8 cellular contexts compared by ENCODE assay signal in the genomic region with DNA sequence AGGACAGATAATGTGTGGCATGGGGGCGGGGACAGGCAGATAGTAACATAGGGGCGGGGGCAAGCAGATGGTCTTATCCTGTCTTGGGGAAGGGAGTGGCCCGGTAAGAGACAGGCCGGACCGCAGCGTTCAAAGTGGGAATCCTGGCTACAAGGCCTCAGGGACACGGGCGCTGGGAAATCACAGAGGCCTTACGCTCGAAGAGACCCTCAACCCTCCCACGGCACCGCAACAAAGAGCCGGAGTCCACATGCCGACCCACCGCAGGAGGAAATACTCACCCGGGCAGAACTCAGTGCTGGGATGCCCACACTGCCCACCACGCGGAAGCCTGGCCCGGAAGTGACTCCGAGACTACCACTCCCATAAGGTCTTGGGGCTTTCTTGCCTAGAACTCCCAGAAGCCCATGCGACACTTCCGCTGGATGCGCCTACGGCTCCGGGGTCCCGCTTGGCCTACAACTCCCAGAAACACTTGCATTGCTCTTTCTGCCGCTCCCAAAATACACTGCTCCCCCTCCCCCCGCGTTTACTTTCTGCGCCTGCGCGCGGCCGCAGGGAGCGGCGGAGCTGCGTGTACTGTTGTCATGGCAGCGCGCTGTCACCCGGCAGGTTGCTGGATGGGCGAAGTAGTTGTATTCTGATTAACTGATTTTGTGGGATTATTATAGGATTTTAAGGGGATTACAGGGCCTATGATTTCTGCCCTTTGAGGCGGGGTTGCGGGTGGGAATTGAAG. TPM values are rescaled to one million over a fixed set of nuclear protein-coding genes. Genes with fewer than 3 reads are reported as not detected.
DNase-seq lines count a peak whose midpoint lies in the region; ATAC-seq and TF ChIP-seq lines count a peak whose summit lies in the region.

Gene CTU1 (minus strand): TSS at position 344 of the 739 bp plus-strand sequence. CDS start 3,840 bp downstream, outside the sequence.

- peaks cover 6% of the 10 kb centered on the region for H3K36me3 ChIP-seq in adipocyte (ENCODE audit: control insufficient read depth, insufficient read depth, low read length, severe bottlenecking)
- H3K36me3 ChIP-seq in cardiac muscle cell, result no peaks in the 10 kb centered on the region
- no peaks in the 10 kb centered on the region for H3K36me3 ChIP-seq in parathyroid adenoma (ENCODE audit: control insufficient read depth, insufficient read depth, low read length)
- H3K36me3 ChIP-seq in transverse colon, result peaks cover 0 to 3% (median 0%) of the 10 kb centered on the region in 4 donors

- TF ChIP-seq POLR2A in transverse colon (IDR thresholded peaks at IDR 0.05), result peak; percentile 53

- H2AFZ ChIP-seq in parathyroid adenoma, result peak within 1 kb of the TSS; percentile 91

- ATAC-seq in HG02759 (IDR thresholded peaks at IDR 0.05; ENCODE audit: unreplicated experiment), result peak; percentile 96

- no peak for TF ChIP-seq CTCF in GM12864 (IDR thresholded peaks at IDR 0.05; ENCODE audit: low read depth, low read length, missing control alignments)
- TF ChIP-seq CTCF in cardiac muscle cell (IDR thresholded peaks at IDR 0.05; ENCODE audit: low read depth, low read length), result no peak
- no peak for TF ChIP-seq CTCF in parathyroid adenoma (IDR thresholded peaks at IDR 0.05)
- peak in 2 of 5 experiments; percentile 45 to 55 for TF ChIP-seq CTCF in transverse colon (IDR thresholded peaks at IDR 0.05)

- intact Hi-C loops in transverse colon (cut with DNase I; ENCODE audit: low total_unique reads), result loop anchor here (10.0 kb wide), 1 partner anchor 487 kb away; no protein-coding TSS in a partner anchor

- peak within 1 kb of the TSS; percentile 32 for H3K27ac ChIP-seq in cardiac muscle cell
- H3K27ac ChIP-seq in parathyroid adenoma, result peak within 1 kb of the TSS; percentile 78
- H3K27ac ChIP-seq in transverse colon, result peak within 1 kb of the TSS; percentile 56 to 81 (median 73)

- H3K9me3 ChIP-seq in adipocyte (ENCODE audit: control insufficient read depth, low read length) (no peaks in the 10 kb centered on the region), cardiac muscle cell (ENCODE audit: low read depth) (no peaks in the 10 kb centered on the region), parathyroid adenoma (ENCODE audit: control insufficient read depth, low read length) (no peaks in the 10 kb centered on the region), transverse colon (no peaks in the 10 kb centered on the region)

- DNase-seq in GM12864 (ENCODE audit: low read depth), result peak; percentile 99
- DNase-seq in NCI-H1417 (lab: John Stamatoyannopoulos, UW), result peak; percentile 95 to 99 (median 99)
- DNase-seq in SW 1271 (lab: John Stamatoyannopoulos, UW), result peak; percentile 87 to 96
- DNase-seq in adipocyte (ENCODE audit: low read depth), result peak; percentile 100
- peak; percentile 98 to 99 for DNase-seq in cardiac muscle cell (ENCODE audit: low read depth in 1 of 2, low spot score in 1 of 2)
- DNase-seq in transverse colon, result peak; percentile 99

- H3K79me2 ChIP-seq in parathyroid adenoma, result peaks cover 36% of the 10 kb centered on the region

- H3K27me3 ChIP-seq in adipocyte (replicated peaks; ENCODE audit: control insufficient read depth, insufficient read depth, low read length), result peaks cover 16% of the 10 kb centered on the region
- no peaks in the 10 kb centered on the region for H3K27me3 ChIP-seq in cardiac muscle cell
- H3K27me3 ChIP-seq in parathyroid adenoma (ENCODE audit: control insufficient read depth, insufficient read depth, low read length), result no peaks in the 10 kb centered on the region
- peaks cover 6% of the 10 kb centered on the region for H3K27me3 ChIP-seq in transverse colon

- in situ Hi-C loops in transverse colon (cut with MboI; ENCODE audit: low pct_ligation_motif_present in 1 of 4, low pct_unique_long_range_greater_than_20kb in 1 of 4, low sequenced_read_pairs in 3 of 4), result no loop called here

- H3K4me1 ChIP-seq in adipocyte (ENCODE audit: control insufficient read depth, insufficient read depth, low read length) (peaks cover 19% of the 10 kb centered on the region), cardiac muscle cell (ENCODE audit: low read depth) (no peaks in the 10 kb centered on the region), parathyroid adenoma (peaks cover 24% of the 10 kb centered on the region), transverse colon (peaks cover 10 to 17% (median 16%) of the 10 kb centered on the region in 4 donors)

- 1% methylated on average over 43 of the region's 43 CpGs; no CpG with 5 or more reads in 1 of the 2 donors for WGBS in transverse colon (ENCODE audit: low coverage in 1 of 2), 2 donors

- H3K9ac ChIP-seq in adipocyte (ENCODE audit: low read length) (peak within 1 kb of the TSS; percentile 91), parathyroid adenoma (peak within 1 kb of the TSS; percentile 70)

- H3K4me3 ChIP-seq in GM12864 (ENCODE audit: low read depth, low read length) (peak within 1 kb of the TSS; percentile 96), adipocyte (ENCODE audit: low read length) (peak within 1 kb of the TSS; percentile 93), cardiac muscle cell (peak within 1 kb of the TSS; percentile 68), parathyroid adenoma (ENCODE audit: low read depth, low read length) (peak within 1 kb of the TSS; percentile 96), transverse colon (peak within 1 kb of the TSS; percentile 53 to 88 (median 76))

- no peak for TF ChIP-seq EP300 in transverse colon (IDR thresholded peaks at IDR 0.05; ENCODE audit: low read depth)

- peak within 1 kb of the TSS; percentile 99 for H3K4me2 ChIP-seq in parathyroid adenoma (ENCODE audit: low read length)

RNA-seq across cellular contexts. Expression of gene CTU1, which starts in this region (rescaled TPM):
- total RNA-seq in cardiac muscle cell (13.5 and 13.8 TPM in 2 replicates), transverse colon (10 to 100 TPM in 1 of 4 donors, 1 to 10 TPM in 3; 3.4 to 35.4 (median 7.3) TPM)
- 9.4 and 15.6 TPM in 2 replicates for polyA plus RNA-seq in cardiac muscle cell

Comparison
In these comparisons a context has a peak if more than half of its experiments do, and no peak if none do; other contexts are left out.
1. Peak in every context shown above with its lines: DNase-seq, ATAC-seq, H3K4me3 ChIP-seq and H3K27ac ChIP-seq.